In the genomic region with DNA sequence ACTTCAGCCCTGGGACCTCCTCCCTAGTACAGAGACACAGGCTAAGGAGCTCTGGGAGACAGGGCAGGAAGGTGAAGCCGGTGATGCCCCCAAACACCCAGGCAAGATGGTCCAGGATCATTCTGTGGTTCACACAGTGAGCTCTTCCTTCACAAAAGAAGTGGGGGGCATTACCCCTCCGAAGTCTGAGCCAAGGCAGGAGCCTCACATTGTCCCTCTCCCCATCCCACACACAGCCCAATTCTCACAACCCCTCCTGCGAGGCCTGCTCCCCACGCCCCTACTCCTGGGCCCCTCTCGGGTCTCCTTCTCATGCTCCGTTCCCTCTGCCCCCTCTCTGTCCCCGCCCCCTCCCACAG, we compare ENCODE assay signal across 10 cellular contexts. TPM values are rescaled to one million over a fixed set of nuclear protein-coding genes. Genes with fewer than 3 reads are reported as not detected.
DNase-seq lines count a peak whose midpoint lies in the region; ATAC-seq and TF ChIP-seq lines count a peak whose summit lies in the region.
"Had no signal": no experiment of that assay in that cellular context is flagged by ENCODE, and none has a peak within 500 bp of the region (broad histone marks: within the 10 kb centered on the region; RNA-seq: fewer than 3 reads in every experiment).

No MANE protein-coding gene starts in this region.

- no peaks in the 10 kb centered on the region for H3K9me3 Mint-ChIP-seq in stimulated activated naive CD8-positive, alpha-beta T cell treated with anti-CD3 and anti-CD28 coated beads, Interleukin-15, Interleukin-2, amounts not matched to agents 100 ng/mL and 50 ng/mL, for 24 hours
- no peaks in the 10 kb centered on the region for H3K9me3 Mint-ChIP-seq in nephron

- peak overlapping the region; percentile 60 for H3K27ac ChIP-seq in caudate nucleus (ENCODE audit: low read depth, low read length)

- peak overlapping the region; percentile 87 for H3K27ac Mint-ChIP-seq in stimulated activated naive CD8-positive, alpha-beta T cell treated with anti-CD3 and anti-CD28 coated beads, Interleukin-15, Interleukin-2, amounts not matched to agents 100 ng/mL and 50 ng/mL, for 24 hours
- H3K27ac Mint-ChIP-seq in nephron = peak overlapping the region; percentile 43 to 80 (median 79)

- H3K27me3 Mint-ChIP-seq in stimulated activated naive CD8-positive, alpha-beta T cell treated with anti-CD3 and anti-CD28 coated beads, Interleukin-15, Interleukin-2, amounts not matched to agents 100 ng/mL and 50 ng/mL, for 24 hours = no peaks in the 10 kb centered on the region
- H3K27me3 Mint-ChIP-seq in nephron (ENCODE audit: low read depth) = no peaks in the 10 kb centered on the region

- TF ChIP-seq CTCF in nephron (IDR thresholded peaks at IDR 0.05; ENCODE audit: unreplicated experiment in 3 of 3) (no peak), omental fat pad (IDR thresholded peaks at IDR 0.05) (no peak), GM13977 (IDR thresholded peaks at IDR 0.05; ENCODE audit: extremely low read depth, insufficient read depth, missing control alignments) (no peak)

- peak overlapping the region; percentile 35 for H3K4me3 Mint-ChIP-seq in stimulated activated naive CD8-positive, alpha-beta T cell treated with anti-CD3 and anti-CD28 coated beads, Interleukin-15, Interleukin-2, amounts not matched to agents 100 ng/mL and 50 ng/mL, for 24 hours
- peak overlapping the region; percentile 57 to 73 (median 71) for H3K4me3 Mint-ChIP-seq in nephron

- H3K4me1 Mint-ChIP-seq in stimulated activated naive CD8-positive, alpha-beta T cell treated with anti-CD3 and anti-CD28 coated beads, Interleukin-15, Interleukin-2, amounts not matched to agents 100 ng/mL and 50 ng/mL, for 24 hours (ENCODE audit: low read depth) = peaks cover 93% of the 10 kb centered on the region
- H3K4me1 Mint-ChIP-seq in nephron = peaks cover 84% of the 10 kb centered on the region

- ATAC-seq in stimulated activated naive CD8-positive, alpha-beta T cell treated with anti-CD3 and anti-CD28 coated beads, Interleukin-15, Interleukin-2, amounts not matched to agents 100 U/mL and 50 U/mL, for 24 hours = no peak
- ATAC-seq in omental fat pad (ENCODE audit: low FRiP score) = no peak

- in situ Hi-C loops in GM13977 (cut with MboI; ENCODE audit: low pct_unique_long_range_greater_than_20kb, low sequenced_read_pairs, unreplicated experiment) = no loop called here

- H3K36me3 Mint-ChIP-seq in stimulated activated naive CD8-positive, alpha-beta T cell treated with anti-CD3 and anti-CD28 coated beads, Interleukin-15, Interleukin-2, amounts not matched to agents 100 ng/mL and 50 ng/mL, for 24 hours (ENCODE audit: low read depth) = peaks cover 10% of the 10 kb centered on the region
- H3K36me3 Mint-ChIP-seq in nephron (ENCODE audit: low read depth) = peaks cover 5% of the 10 kb centered on the region

- DNase-seq in stimulated activated naive CD8-positive, alpha-beta T cell treated with anti-CD3 and anti-CD28 coated beads, Interleukin-15, Interleukin-2, amounts not matched to agents 100 U/mL and 50 U/mL, for 24 hours = no peak
- DNase-seq in caudate nucleus (lab: John Stamatoyannopoulos, UW) = no peak
- DNase-seq in omental fat pad (ENCODE audit: low spot score) = no peak
- no peak for DNase-seq in NCI-H146 (lab: John Stamatoyannopoulos, UW)
- no peak for DNase-seq in GM13977 (ENCODE audit: low spot score)
- DNase-seq in C1 segment of cervical spinal cord (lab: John Stamatoyannopoulos, UW) = no peak
- DNase-seq: DND-41, NCI-H2171 had no signal

RNA-seq across cellular contexts. Expression of a gene that starts 10.7 kb away (rescaled TPM):
- total RNA-seq in omental fat pad = 10 to 100 TPM; 22.8 to 33.8 (median 28.1) TPM
